Comparison of ENCODE assay signal across 1 cellular context in genomic region chr5:132658383-132659302, GRCh38.
TF ChIP-seq lines count a peak whose summit lies in the region.

No MANE protein-coding gene starts in this region.

TF ChIP-seq in HepG2, 621 proteins besides CTCF, POLR2A, EP300 and RAD21 (continued from another document):
- TF ChIP-seq CSRNP1 (CRISPR knock-in tag; IDR thresholded peaks at IDR 0.05) (no peak), CCAR2 (optimal IDR thresholded peaks at IDR 0.05; ENCODE audit: low read depth, low read length) (no peak), AHR (CRISPR knock-in tag; IDR thresholded peaks at IDR 0.05) (no peak), TGIF2 (CRISPR knock-in tag; IDR thresholded peaks at IDR 0.05) (no peak), ZFX (CRISPR knock-in tag; IDR thresholded peaks at IDR 0.05; ENCODE audit: low read depth) (peak; percentile 41), FOXO1 (CRISPR knock-in tag; IDR thresholded peaks at IDR 0.05) (no peak), ZNF431 (CRISPR knock-in tag; IDR thresholded peaks at IDR 0.05; ENCODE audit: borderline replicate concordance, low read depth) (no peak), KDM5B (CRISPR knock-in tag; IDR thresholded peaks at IDR 0.05; ENCODE audit: borderline replicate concordance) (peak; percentile 52; the same call in 1 of the 2 replicates), ZKSCAN5 (CRISPR knock-in tag; IDR thresholded peaks at IDR 0.05) (no peak), HMG20A (CRISPR knock-in tag; IDR thresholded peaks at IDR 0.05; ENCODE audit: borderline replicate concordance) (0 out of 2 replicates have a peak, but pooled peaks have one; percentile 31), ZNF83 (CRISPR knock-in tag; IDR thresholded peaks at IDR 0.05; ENCODE audit: borderline replicate concordance) (no peak), CEBPB (IDR thresholded peaks at IDR 0.05; ENCODE audit: borderline replicate concordance, low read depth, low read length) (peak; percentile 30; the same call in 1 of the 2 replicates), CAMTA2 (CRISPR knock-in tag; IDR thresholded peaks at IDR 0.05; ENCODE audit: borderline replicate concordance) (no peak), ZNF549 (CRISPR knock-in tag; IDR thresholded peaks at IDR 0.05) (no peak), SNRNP70 (IDR thresholded peaks at IDR 0.05; ENCODE audit: low read depth, low read length) (no peak), MLX (CRISPR knock-in tag; IDR thresholded peaks at IDR 0.05) (peak; percentile 51; the same call in 1 of the 2 replicates), EZH2 (conservative IDR thresholded peaks at IDR 0.05; ENCODE audit: low read depth, low read length) (no peak), RFXAP (CRISPR knock-in tag; IDR thresholded peaks at IDR 0.05; ENCODE audit: borderline replicate concordance) (no peak), ZNF629 (CRISPR knock-in tag; conservative IDR thresholded peaks at IDR 0.05) (peak; percentile 64; the same call in 1 of the 2 replicates), TFE3 (CRISPR knock-in tag; IDR thresholded peaks at IDR 0.05) (0 out of 2 replicates have a peak, but pooled peaks have one; percentile 43), ZNF790 (CRISPR knock-in tag; IDR thresholded peaks at IDR 0.05; ENCODE audit: borderline replicate concordance) (peak; percentile 36; the same call in 1 of the 2 replicates), ZNF687 (CRISPR knock-in tag; IDR thresholded peaks at IDR 0.05) (peak; percentile 54), GPBP1L1 (CRISPR knock-in tag; IDR thresholded peaks at IDR 0.05) (no peak), SMARCE1 (IDR thresholded peaks at IDR 0.05; ENCODE audit: borderline replicate concordance) (no peak), TBP (CRISPR knock-in tag; IDR thresholded peaks at IDR 0.05) (no peak), GATAD2A (CRISPR knock-in tag; IDR thresholded peaks at IDR 0.05) (peak; percentile 52), ZNF737 (CRISPR knock-in tag; IDR thresholded peaks at IDR 0.05; ENCODE audit: borderline replicate concordance) (no peak), ATRX (CRISPR knock-in tag; IDR thresholded peaks at IDR 0.05; ENCODE audit: borderline replicate concordance) (no peak), SAP130 (CRISPR knock-in tag; IDR thresholded peaks at IDR 0.05; ENCODE audit: low read depth) (peak; percentile 55), ATF4 (CRISPR knock-in tag; IDR thresholded peaks at IDR 0.05) (0 out of 4 replicates have a peak, but pooled peaks of 1 of the 2 experiments have one; percentile 47), NBN (conservative IDR thresholded peaks at IDR 0.05) (no peak), CBX2 (IDR thresholded peaks at IDR 0.05; ENCODE audit: low read depth, low read length) (no peak), CBX2 (CRISPR knock-in tag; IDR thresholded peaks at IDR 0.05; ENCODE audit: low read depth) (no peak), ZNF281 (CRISPR knock-in tag; IDR thresholded peaks at IDR 0.05; ENCODE audit: borderline replicate concordance) (0 out of 2 replicates have a peak, but pooled peaks have one; percentile 24), TEAD3 (CRISPR knock-in tag; optimal IDR thresholded peaks at IDR 0.05; ENCODE audit: borderline replicate concordance) (peak; percentile 10), FOXC1 (CRISPR knock-in tag; IDR thresholded peaks at IDR 0.05; ENCODE audit: borderline replicate concordance) (no peak), SOX13 (IDR thresholded peaks at IDR 0.05) (no peak), SOX13 (CRISPR knock-in tag; conservative IDR thresholded peaks at IDR 0.05 in 1 of 2, IDR thresholded peaks at IDR 0.05 in 1 of 2) (peak in 1 of 2 experiments; percentile 33; a peak in 2 of 4 replicates), ELF1 (CRISPR knock-in tag; IDR thresholded peaks at IDR 0.05) (peak; percentile 11; the same call in 1 of the 2 replicates), HHEX (CRISPR knock-in tag; IDR thresholded peaks at IDR 0.05) (no peak)
